16 cellular contexts compared by ENCODE assay signal in the genomic region with DNA sequence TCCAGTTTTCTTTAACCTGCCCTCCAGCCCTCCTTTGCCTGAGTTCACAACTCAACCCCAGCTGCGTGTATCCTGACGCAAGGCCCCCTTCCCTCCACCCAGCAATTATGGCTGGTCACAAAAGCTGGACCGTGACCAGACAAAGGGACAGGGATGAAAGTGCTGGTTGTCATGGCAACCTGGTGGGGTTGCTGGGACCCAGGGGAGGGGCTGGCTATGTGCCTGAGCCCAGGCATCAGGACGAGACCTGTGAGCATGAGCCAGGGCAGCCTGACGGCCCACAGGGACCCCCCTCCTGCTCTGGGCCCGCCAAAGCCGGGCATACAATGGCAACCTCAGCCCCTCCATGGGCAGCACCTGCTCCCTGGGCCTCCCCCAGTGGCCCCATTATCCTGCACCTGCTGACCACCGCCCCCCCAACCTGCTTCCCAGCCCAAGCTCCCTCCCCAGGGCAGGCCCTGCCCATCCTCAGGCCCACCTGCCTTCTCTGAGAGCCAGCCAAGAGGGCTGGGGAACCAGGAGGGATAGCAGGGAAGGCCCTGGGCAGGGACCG.
DNase-seq lines count a peak whose midpoint lies in the region; ATAC-seq lines count a peak whose summit lies in the region.
"Had no signal": no experiment of that assay in that cellular context is flagged by ENCODE, and none has a peak within 500 bp of the region (broad histone marks: within the 10 kb centered on the region; RNA-seq: fewer than 3 reads in every experiment).

No MANE protein-coding gene starts in this region.

- H3K27ac Mint-ChIP-seq in stimulated activated naive CD8-positive, alpha-beta T cell treated with anti-CD3 and anti-CD28 coated beads, Interleukin-15, amount 100 ng/mL, for 72 hours = peak overlapping the region; percentile 19 to 97
- peak overlapping the region; percentile 84 for H3K27ac Mint-ChIP-seq in stimulated activated memory B cell treated with anti-CD40 and anti-IgM and Interleukin-4, amounts not matched to agents 10 μg/mL and 1 μg/mL and 100 μg/mL, for 72 hours
- H3K27ac Mint-ChIP-seq: activated naive CD4-positive, alpha-beta T cell treated with anti-CD3 and anti-CD28 coated beads, Interleukin-2, amount 50 U/mL, for 24 hours had no signal

- H3K36me3 Mint-ChIP-seq in stimulated activated memory B cell treated with anti-CD40 and anti-IgM and Interleukin-4, amounts not matched to agents 10 μg/mL and 1 μg/mL and 100 μg/mL, for 72 hours = peaks cover 21% of the 10 kb centered on the region

- H3K9me3 Mint-ChIP-seq in stimulated activated naive CD8-positive, alpha-beta T cell treated with anti-CD3 and anti-CD28 coated beads, Interleukin-15, amount 100 ng/mL, for 72 hours = no peaks in the 10 kb centered on the region
- no peaks in the 10 kb centered on the region for H3K9me3 Mint-ChIP-seq in stimulated activated memory B cell treated with anti-CD40 and anti-IgM and Interleukin-4, amounts not matched to agents 10 μg/mL and 1 μg/mL and 100 μg/mL, for 72 hours
- H3K9me3 Mint-ChIP-seq: activated naive CD4-positive, alpha-beta T cell treated with anti-CD3 and anti-CD28 coated beads, Interleukin-2, amount 50 U/mL, for 24 hours had no signal

- no peak for ATAC-seq in stimulated activated naive CD8-positive, alpha-beta T cell treated with anti-CD3 and anti-CD28 coated beads, Interleukin-15, amount 100 ng/mL, for 72 hours
- no peak for ATAC-seq in stimulated activated naive CD8-positive, alpha-beta T cell treated with anti-CD3 and anti-CD28 coated beads, Interleukin-15, Interleukin-2, amounts not matched to agents 100 U/mL and 50 U/mL, for 24 hours
- no peak for ATAC-seq in stimulated activated memory B cell treated with anti-CD40 and anti-IgM and Interleukin-4, amounts not matched to agents 10 μg/mL and 1 μg/mL and 100 μg/mL, for 72 hours
- no peak for ATAC-seq in HG03159 (IDR thresholded peaks at IDR 0.05; ENCODE audit: unreplicated experiment)
- no peak for ATAC-seq in HG03520 (IDR thresholded peaks at IDR 0.05; ENCODE audit: unreplicated experiment)
- ATAC-seq in GM21576 (IDR thresholded peaks at IDR 0.05; ENCODE audit: unreplicated experiment) = no peak
- ATAC-seq: left colon, Right ventricle myocardium inferior had no signal

- H3K27me3 Mint-ChIP-seq in stimulated activated naive CD8-positive, alpha-beta T cell treated with anti-CD3 and anti-CD28 coated beads, Interleukin-15, amount 100 ng/mL, for 72 hours = no peaks in the 10 kb centered on the region
- H3K27me3 Mint-ChIP-seq in stimulated activated memory B cell treated with anti-CD40 and anti-IgM and Interleukin-4, amounts not matched to agents 10 μg/mL and 1 μg/mL and 100 μg/mL, for 72 hours = no peaks in the 10 kb centered on the region
- H3K27me3 Mint-ChIP-seq: activated naive CD4-positive, alpha-beta T cell treated with anti-CD3 and anti-CD28 coated beads, Interleukin-2, amount 50 U/mL, for 24 hours had no signal

- no peak for DNase-seq in stimulated activated naive CD8-positive, alpha-beta T cell treated with anti-CD3 and anti-CD28 coated beads, Interleukin-15, amount 100 ng/mL, for 72 hours
- no peak for DNase-seq in stimulated activated naive CD8-positive, alpha-beta T cell treated with anti-CD3 and anti-CD28 coated beads, Interleukin-15, Interleukin-2, amounts not matched to agents 100 U/mL and 50 U/mL, for 24 hours
- DNase-seq in NCI-H774 (lab: John Stamatoyannopoulos, UW) (peak; percentile 90), ecto neural progenitor cell (ENCODE audit: low spot score) (peak; percentile 91)
- DNase-seq: activated CD4-positive, CD25-positive, alpha-beta regulatory T cell treated with anti-CD3 and anti-CD28 coated beads, Interleukin-2, amount 50 U/mL, for 72 hours; Calu3; Kasumi-1; left colon; NCI-H2107; posterior cingulate gyrus had no signal

- peak overlapping the region in 1 of 2 donors; percentile 73 for H3K4me3 Mint-ChIP-seq in stimulated activated naive CD8-positive, alpha-beta T cell treated with anti-CD3 and anti-CD28 coated beads, Interleukin-15, amount 100 ng/mL, for 72 hours
- no peak overlapping the region for H3K4me3 Mint-ChIP-seq in stimulated activated memory B cell treated with anti-CD40 and anti-IgM and Interleukin-4, amounts not matched to agents 10 μg/mL and 1 μg/mL and 100 μg/mL, for 72 hours
- H3K4me3 Mint-ChIP-seq: activated naive CD4-positive, alpha-beta T cell treated with anti-CD3 and anti-CD28 coated beads, Interleukin-2, amount 50 U/mL, for 24 hours had no signal

- peaks cover 97% of the 10 kb centered on the region for H3K4me1 Mint-ChIP-seq in stimulated activated naive CD8-positive, alpha-beta T cell treated with anti-CD3 and anti-CD28 coated beads, Interleukin-15, amount 100 ng/mL, for 72 hours
- peaks cover 92% of the 10 kb centered on the region for H3K4me1 Mint-ChIP-seq in stimulated activated memory B cell treated with anti-CD40 and anti-IgM and Interleukin-4, amounts not matched to agents 10 μg/mL and 1 μg/mL and 100 μg/mL, for 72 hours

Comparison
In these comparisons a context has a peak if more than half of its experiments do, and no peak if none do; other contexts are left out.
1. DNase-seq: peak in NCI-H774 (single experiment) and ecto neural progenitor cell (single experiment); none in stimulated activated naive CD8-positive, alpha-beta T cell treated with anti-CD3 and anti-CD28 coated beads, Interleukin-15, amount 100 ng/mL, for 72 hours (0 of 2) and stimulated activated naive CD8-positive, alpha-beta T cell treated with anti-CD3 and anti-CD28 coated beads, Interleukin-15, Interleukin-2, amounts not matched to agents 100 U/mL and 50 U/mL, for 24 hours (single experiment).